ENCODE assay signal across 1 cellular context in genomic region chr6:30830438-30830837, GRCh38.
TF ChIP-seq lines count a peak whose summit lies in the region.

No MANE protein-coding gene starts in this region.

TF ChIP-seq in IMR-90, 13 proteins besides CTCF, POLR2A, EP300 and RAD21:
- no peak for TF ChIP-seq ELK1 (IDR thresholded peaks at IDR 0.05; ENCODE audit: borderline replicate concordance, low read depth, low read length)
